ENCODE assay signal across 8 cellular contexts in the genomic region with DNA sequence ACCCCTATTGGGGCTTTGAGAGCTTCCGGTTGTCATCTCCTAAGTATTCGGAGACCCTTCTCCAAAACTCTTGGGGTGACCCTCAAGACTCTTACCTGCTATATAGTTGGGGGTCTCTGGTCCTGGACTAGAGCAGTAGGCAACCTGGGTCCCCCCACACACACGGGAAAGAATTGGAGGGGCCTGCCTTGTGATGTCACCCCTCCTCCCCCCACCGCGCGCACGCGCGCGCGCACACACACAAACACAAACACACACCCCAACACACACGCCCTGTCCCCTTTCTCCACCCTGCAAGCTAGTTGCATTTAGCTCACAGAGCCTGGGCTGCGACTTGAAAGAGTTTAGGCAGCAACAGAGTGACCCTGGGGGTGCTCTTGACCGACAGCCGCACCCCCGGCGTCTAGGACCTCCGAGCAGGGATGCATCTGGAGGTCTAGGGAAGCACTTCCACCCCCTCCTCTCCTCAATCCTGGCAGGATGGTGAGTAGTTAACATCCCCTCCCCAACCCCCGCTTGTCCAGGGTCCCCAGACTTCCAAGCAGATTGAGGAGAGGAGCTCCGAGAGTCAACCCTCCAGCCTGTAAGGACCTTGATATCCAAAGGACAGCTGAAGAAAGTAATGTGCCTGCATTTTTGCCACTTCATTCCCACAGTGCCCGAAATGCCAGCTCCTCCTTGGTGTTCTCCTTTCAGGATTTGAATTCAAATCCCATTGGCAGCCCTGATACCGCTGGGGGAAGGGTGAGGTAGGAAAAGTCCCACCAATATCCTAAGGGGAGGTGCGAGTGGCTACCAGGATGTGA. TPM values are rescaled to one million over a fixed set of nuclear protein-coding genes. Genes with fewer than 3 reads are reported as not detected.
A peak's percentile ranks its signal among the peaks of the same experiment; 100 is the strongest.
DNase-seq lines count a peak whose midpoint lies in the region; ATAC-seq and TF ChIP-seq lines count a peak whose summit lies in the region.

No MANE protein-coding gene starts in this region.

- TF ChIP-seq CTCF in gastroesophageal sphincter (IDR thresholded peaks at IDR 0.05) (no peak), neural progenitor cell (IDR thresholded peaks at IDR 0.05) (no peak), tibial nerve (IDR thresholded peaks at IDR 0.05) (peak in 2 of 5 experiments; percentile 20 to 41)

- ATAC-seq in GM21423 (IDR thresholded peaks at IDR 0.05; ENCODE audit: unreplicated experiment) (peak; percentile 23), gastroesophageal sphincter (peak; percentile 29)

- H3K4me1 ChIP-seq in gastroesophageal sphincter (peaks cover 0 to 62% (median 25%) of the 10 kb centered on the region in 3 donors), neural progenitor cell (peaks cover 25% of the 10 kb centered on the region), tibial nerve (peaks cover 0 to 58% (median 42%) of the 10 kb centered on the region in 4 donors)

- peak overlapping the region; percentile 87 for H3K4me2 ChIP-seq in neural progenitor cell

- no peaks in the 10 kb centered on the region for H3K9me3 Mint-ChIP-seq in neural progenitor cell

- peak overlapping the region; percentile 99 for H3K4me3 Mint-ChIP-seq in neural progenitor cell

- H3K27me3 ChIP-seq in gastroesophageal sphincter (no peaks in the 10 kb centered on the region), neural progenitor cell (no peaks in the 10 kb centered on the region), tibial nerve (no peaks in the 10 kb centered on the region)

- H3K36me3 ChIP-seq in gastroesophageal sphincter (peaks cover 0 to 16% of the 10 kb centered on the region in 2 donors), neural progenitor cell (no peaks in the 10 kb centered on the region), tibial nerve (peaks cover 0 to 41% (median 0%) of the 10 kb centered on the region in 3 donors)

- WGBS in gastroesophageal sphincter (ENCODE audit: low coverage in 1 of 2), 2 donors: 0 to 8% methylated on average over 3 to 4 of the region's 23 CpGs
- WGBS in tibial nerve, 2 donors: 0 to 3% methylated on average over 23 of the region's 23 CpGs

- no peak for TF ChIP-seq EP300 in gastroesophageal sphincter (IDR thresholded peaks at IDR 0.05)
- peak in 1 of 2 donors; percentile 95 for TF ChIP-seq EP300 in tibial nerve (IDR thresholded peaks at IDR 0.05)

- H3K27me3 Mint-ChIP-seq in neural progenitor cell (ENCODE audit: insufficient read depth, low read depth): peaks cover 6% of the 10 kb centered on the region

- H3K4me3 ChIP-seq in gastroesophageal sphincter (peak overlapping the region; percentile 75 to 83), neural progenitor cell (peak overlapping the region; percentile 92), tibial nerve (peak overlapping the region; percentile 56 to 87 (median 76))

- DNase-seq in 8988T (peak; percentile 62), OCI-M1 (lab: John Stamatoyannopoulos, UW) (peak; percentile 71), neural progenitor cell (ENCODE audit: low spot score) (peak; percentile 79), tibial nerve (ENCODE audit: low spot score in 2 of 2) (peak; percentile 80 to 87), HK-2 (ENCODE audit: unreplicated experiment) (no peak)
- peak; percentile 58 for DNase-seq in activated naive CD4-positive, alpha-beta T cell treated with anti-CD3 and anti-CD28 coated beads, Interleukin-2, amount 50 U/mL, for 16 hours

- H3K27ac ChIP-seq in gastroesophageal sphincter (peak overlapping the region; percentile 66 to 91 (median 88)), neural progenitor cell (peak overlapping the region; percentile 98), tibial nerve (peak overlapping the region; percentile 83 to 99 (median 96))

- H2AFZ ChIP-seq in neural progenitor cell (replicated peaks): peak overlapping the region; percentile 8

- H3K36me3 Mint-ChIP-seq in neural progenitor cell: peaks cover 5% of the 10 kb centered on the region

- no peaks in the 10 kb centered on the region for H4K20me1 ChIP-seq in neural progenitor cell (ENCODE audit: low read depth)

- peaks cover 57% of the 10 kb centered on the region for H3K79me2 ChIP-seq in neural progenitor cell (ENCODE audit: low read depth)

- H3K9ac ChIP-seq in neural progenitor cell: peak overlapping the region; percentile 96

- H3K9me3 ChIP-seq in gastroesophageal sphincter (no peaks in the 10 kb centered on the region), neural progenitor cell (ENCODE audit: low read depth) (no peaks in the 10 kb centered on the region), tibial nerve (no peaks in the 10 kb centered on the region)

- H3K4me1 Mint-ChIP-seq in neural progenitor cell: peaks cover 36% of the 10 kb centered on the region

- TF ChIP-seq POLR2A in gastroesophageal sphincter (IDR thresholded peaks at IDR 0.05) (peak; percentile 33 to 49), tibial nerve (IDR thresholded peaks at IDR 0.05) (peak; percentile 84 to 87)

- peak overlapping the region; percentile 99 for H3K27ac Mint-ChIP-seq in neural progenitor cell

- peaks cover 32% of the 10 kb centered on the region for H3F3A ChIP-seq in neural progenitor cell (ENCODE audit: low read depth)

RNA-seq across cellular contexts. Expression of a gene that starts 1.4 kb away (rescaled TPM):
- total RNA-seq in gastroesophageal sphincter: 10 to 100 TPM; 16.8 to 38.8 (median 29.0) TPM
- 29.9 and 39.9 TPM in 2 replicates for total RNA-seq in neural progenitor cell (ENCODE audit: low replicate concordance)
- 10 to 100 TPM; 34.5 to 51.2 (median 40.9) TPM for total RNA-seq in tibial nerve

RNA-seq across cellular contexts. Expression of a gene that starts 11.9 kb away (rescaled TPM):
- 10 to 100 TPM in 1 of 4 donors, 1 to 10 TPM in 3; 1.4 to 29.5 (median 7.2) TPM for total RNA-seq in gastroesophageal sphincter
- 0.13 and 0.28 TPM in 2 replicates for total RNA-seq in neural progenitor cell (ENCODE audit: low replicate concordance)
- 10 to 100 TPM in 1 of 4 donors, 1 to 10 TPM in 3; 3.1 to 35.1 (median 5.6) TPM for total RNA-seq in tibial nerve

RNA-seq across cellular contexts. Expression of a gene that starts 13.0 kb away (rescaled TPM):
- total RNA-seq in gastroesophageal sphincter (10 to 100 TPM in 3 of 4 donors, 1 to 10 TPM in 1; 9.2 to 13.1 (median 11.9) TPM), neural progenitor cell (ENCODE audit: low replicate concordance) (12.5 and 16.0 TPM in 2 replicates), tibial nerve (10 to 100 TPM; 12.9 to 18.6 (median 14.5) TPM)

RNA-seq across cellular contexts. Expression of a gene that starts 13.3 kb away (rescaled TPM):
- total RNA-seq in gastroesophageal sphincter (10 to 100 TPM; 50.3 to 90.5 (median 63.3) TPM), neural progenitor cell (ENCODE audit: low replicate concordance) (166 and 266 TPM in 2 replicates), tibial nerve (10 to 100 TPM; 33.3 to 62.8 (median 52.8) TPM)
